Comparison of ENCODE assay signal across 1 cellular context in genomic region chr3:58521002-58521670, GRCh38.
TF ChIP-seq lines count a peak whose summit lies in the region.

No MANE protein-coding gene starts in this region.

TF ChIP-seq in HepG2, 621 proteins besides CTCF, POLR2A, EP300 and RAD21 (continued from another document and continues in another):
- TF ChIP-seq DNMT3B (CRISPR knock-in tag; conservative IDR thresholded peaks at IDR 0.05) = no peak
- no peak for TF ChIP-seq ETV6 (CRISPR knock-in tag; conservative IDR thresholded peaks at IDR 0.05)
- no peak; the same call in 1 of the 2 replicates for TF ChIP-seq MEF2D (CRISPR knock-in tag; IDR thresholded peaks at IDR 0.05)
- 0 out of 2 replicates have a peak, but pooled peaks have one; percentile 47 for TF ChIP-seq HINFP (CRISPR knock-in tag; IDR thresholded peaks at IDR 0.05; ENCODE audit: low read depth)
- TF ChIP-seq NR1H2 (CRISPR knock-in tag; IDR thresholded peaks at IDR 0.05; ENCODE audit: borderline replicate concordance, low read depth) = peak; percentile 70; the same call in 1 of the 2 replicates
- peak; percentile 60 for TF ChIP-seq ZBTB33 (CRISPR knock-in tag; IDR thresholded peaks at IDR 0.05)
- no peak for TF ChIP-seq JDP2 (CRISPR knock-in tag; IDR thresholded peaks at IDR 0.05; ENCODE audit: borderline replicate concordance)
- no peak for TF ChIP-seq ZNF503 (CRISPR knock-in tag; IDR thresholded peaks at IDR 0.05)
- no peak for TF ChIP-seq CC2D1A (CRISPR knock-in tag; IDR thresholded peaks at IDR 0.05)
- TF ChIP-seq ZNF101 (CRISPR knock-in tag; IDR thresholded peaks at IDR 0.05; ENCODE audit: borderline replicate concordance, low read depth) = no peak
- TF ChIP-seq HNRNPH1 (optimal IDR thresholded peaks at IDR 0.05; ENCODE audit: low read depth, low read length) = no peak
- TF ChIP-seq ZEB1 (IDR thresholded peaks at IDR 0.05; ENCODE audit: insufficient replicate concordance, low read depth) = no peak
- TF ChIP-seq MYPOP (CRISPR knock-in tag; IDR thresholded peaks at IDR 0.05) = 0 out of 2 replicates have a peak, but pooled peaks have one; percentile 41
- no peak for TF ChIP-seq ZNF619 (CRISPR knock-in tag; IDR thresholded peaks at IDR 0.05)
- no peak for TF ChIP-seq ATF6 (CRISPR knock-in tag; conservative IDR thresholded peaks at IDR 0.05)
- TF ChIP-seq MAFK (conservative IDR thresholded peaks at IDR 0.05 in 1 of 2, IDR thresholded peaks at IDR 0.05 in 1 of 2; ENCODE audit: low read length in 2 of 2) = no peak
- peak; percentile 73 for TF ChIP-seq THRA (CRISPR knock-in tag; IDR thresholded peaks at IDR 0.05; ENCODE audit: borderline replicate concordance)
- no peak for TF ChIP-seq ONECUT2 (CRISPR knock-in tag; IDR thresholded peaks at IDR 0.05)
- TF ChIP-seq E2F5 (CRISPR knock-in tag; conservative IDR thresholded peaks at IDR 0.05) = no peak
- no peak for TF ChIP-seq ZFP90 (CRISPR knock-in tag; IDR thresholded peaks at IDR 0.05; ENCODE audit: borderline replicate concordance)
- no peak for TF ChIP-seq ZSCAN20 (CRISPR knock-in tag; IDR thresholded peaks at IDR 0.05; ENCODE audit: borderline replicate concordance)
- TF ChIP-seq ZXDC (CRISPR knock-in tag; IDR thresholded peaks at IDR 0.05) = peak; percentile 79; the same call in 1 of the 2 replicates
- TF ChIP-seq HMGXB3 (CRISPR knock-in tag; IDR thresholded peaks at IDR 0.05; ENCODE audit: borderline replicate concordance) = no peak
- no peak for TF ChIP-seq ZNF281 (CRISPR knock-in tag; IDR thresholded peaks at IDR 0.05; ENCODE audit: borderline replicate concordance)
- TF ChIP-seq SKIL (CRISPR knock-in tag; IDR thresholded peaks at IDR 0.05; ENCODE audit: borderline replicate concordance) = no peak
- TF ChIP-seq JUNB (CRISPR knock-in tag; IDR thresholded peaks at IDR 0.05; ENCODE audit: borderline replicate concordance) = no peak
- TF ChIP-seq HES4 (CRISPR knock-in tag; IDR thresholded peaks at IDR 0.05; ENCODE audit: borderline replicate concordance) = no peak
